Comparison of ENCODE assay signal across 29 cellular contexts in the genomic region with DNA sequence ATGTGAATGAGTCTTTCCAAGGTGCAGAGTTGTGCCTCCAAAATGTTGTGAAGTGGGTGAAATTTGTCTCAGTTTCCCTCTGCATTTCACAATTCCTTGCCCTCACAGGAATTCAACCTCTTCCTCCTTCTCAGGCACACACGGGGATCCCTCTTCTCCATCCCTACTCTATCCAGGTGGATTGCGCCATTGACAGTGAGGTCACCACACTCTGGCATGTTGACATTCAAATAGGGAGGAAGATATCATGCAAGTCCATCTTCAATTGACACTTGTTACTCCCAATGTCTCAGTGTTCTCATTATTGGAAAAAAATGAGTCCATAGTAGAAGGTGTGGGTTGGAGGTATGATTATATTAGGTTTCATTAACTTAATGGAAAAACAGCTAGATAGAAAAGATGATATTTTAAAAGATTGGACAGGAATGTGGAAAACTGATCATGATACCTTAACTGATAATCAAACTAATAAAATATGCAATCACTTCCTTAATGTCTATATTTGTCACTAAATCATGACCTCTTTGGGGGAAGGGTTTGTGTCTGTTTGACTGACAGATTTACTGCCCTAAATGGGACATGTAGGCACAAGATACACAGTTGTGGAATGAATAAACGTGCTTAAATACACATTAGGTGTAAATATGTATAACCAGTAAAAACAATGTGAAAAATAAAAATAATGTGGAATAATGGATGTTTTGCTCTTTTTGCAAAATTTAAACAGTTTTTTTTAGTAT.
"Had no signal": no experiment of that assay in that cellular context is flagged by ENCODE, and none has a peak within 500 bp of the region (broad histone marks: within the 10 kb centered on the region; RNA-seq: fewer than 3 reads in every experiment).

No MANE protein-coding gene starts in this region.

- DNase-seq: activated CD4-positive, alpha-beta memory T cell treated with anti-CD3 and anti-CD28 coated beads for 36 hours; activated CD4-positive, alpha-beta T cell treated with anti-CD3 and anti-CD28 coated beads, Interleukin-2, amount 10 ng/mL, durations not matched to agents 24 days and 14 days; activated CD4-positive, CD25-positive, alpha-beta regulatory T cell treated with anti-CD3 and anti-CD28 coated beads, Interleukin-2, amount 50 U/mL, for 72 hours; activated CD8-positive, alpha-beta memory T cell treated with anti-CD3 and anti-CD28 coated beads, Interleukin-2, amount 50 U/mL, for 4 hours; activated gamma-delta T cell; activated naive CD4-positive, alpha-beta T cell treated with anti-CD3 and anti-CD28 coated beads, Interleukin-2, amount 10 ng/mL, durations not matched to agents 7 days and 5 days; activated naive CD8-positive, alpha-beta T cell treated with anti-CD3 and anti-CD28 coated beads, Interleukin-2, amount 10 ng/mL, durations not matched to agents 7 days and 5 days; activated T-cell treated with anti-CD3 and anti-CD28 coated beads, Interleukin-2, amount 50 U/mL, for 1 hour; brain microvascular endothelial cell; caudate nucleus; cortex of kidney; effector memory CD8-positive, alpha-beta T cell; glutamatergic neuron; natural killer cell; occipital lobe; stimulated activated CD4-positive, alpha-beta T cell treated with anti-CD3 and anti-CD28 coated beads, Interleukin-12 subunit alpha, Interleukin-12 subunit beta, amount 100 ng/mL, for 4 hours; stimulated activated CD4-positive, alpha-beta T cell treated with anti-CD3 and anti-CD28 coated beads, Interleukin-4, amount 100 ng/mL, for 1 hour; stimulated activated naive CD8-positive, alpha-beta T cell treated with anti-CD3 and anti-CD28 coated beads, Interleukin-15, Interleukin-2, amounts not matched to agents 100 U/mL and 50 U/mL, for 24 hours; SW 1271; T-helper 9 cell; testis; upper lobe of left lung had no signal

- H3K27ac ChIP-seq: brain microvascular endothelial cell, hepatocyte, neural progenitor cell, parathyroid adenoma, skin epidermis, testis, upper lobe of left lung had no signal

- ATAC-seq: effector memory CD8-positive, alpha-beta T cell; natural killer cell; stimulated activated naive CD8-positive, alpha-beta T cell treated with anti-CD3 and anti-CD28 coated beads, Interleukin-15, Interleukin-2, amounts not matched to agents 100 U/mL and 50 U/mL, for 24 hours had no signal

- H3K79me2 ChIP-seq: hepatocyte, parathyroid adenoma had no signal

- H3K9me3 ChIP-seq: testis, upper lobe of left lung had no signal

- H3K9ac ChIP-seq: neural progenitor cell, parathyroid adenoma had no signal

- H3K27me3 ChIP-seq: brain microvascular endothelial cell, hepatocyte, neural progenitor cell, testis, upper lobe of left lung had no signal

- H3K36me3 ChIP-seq: brain microvascular endothelial cell, neural progenitor cell, upper lobe of left lung had no signal

- H3K4me1 ChIP-seq: neural progenitor cell, parathyroid adenoma, testis, upper lobe of left lung had no signal

- H3K4me3 ChIP-seq: hepatocyte, neural progenitor cell, skin epidermis, testis, upper lobe of left lung had no signal

- H3K4me2 ChIP-seq: hepatocyte, neural progenitor cell had no signal

- H2AFZ ChIP-seq: hepatocyte, neural progenitor cell, parathyroid adenoma had no signal

- FAIRE-seq: astrocyte, frontal cortex, keratinocyte had no signal
